In the genomic region with DNA sequence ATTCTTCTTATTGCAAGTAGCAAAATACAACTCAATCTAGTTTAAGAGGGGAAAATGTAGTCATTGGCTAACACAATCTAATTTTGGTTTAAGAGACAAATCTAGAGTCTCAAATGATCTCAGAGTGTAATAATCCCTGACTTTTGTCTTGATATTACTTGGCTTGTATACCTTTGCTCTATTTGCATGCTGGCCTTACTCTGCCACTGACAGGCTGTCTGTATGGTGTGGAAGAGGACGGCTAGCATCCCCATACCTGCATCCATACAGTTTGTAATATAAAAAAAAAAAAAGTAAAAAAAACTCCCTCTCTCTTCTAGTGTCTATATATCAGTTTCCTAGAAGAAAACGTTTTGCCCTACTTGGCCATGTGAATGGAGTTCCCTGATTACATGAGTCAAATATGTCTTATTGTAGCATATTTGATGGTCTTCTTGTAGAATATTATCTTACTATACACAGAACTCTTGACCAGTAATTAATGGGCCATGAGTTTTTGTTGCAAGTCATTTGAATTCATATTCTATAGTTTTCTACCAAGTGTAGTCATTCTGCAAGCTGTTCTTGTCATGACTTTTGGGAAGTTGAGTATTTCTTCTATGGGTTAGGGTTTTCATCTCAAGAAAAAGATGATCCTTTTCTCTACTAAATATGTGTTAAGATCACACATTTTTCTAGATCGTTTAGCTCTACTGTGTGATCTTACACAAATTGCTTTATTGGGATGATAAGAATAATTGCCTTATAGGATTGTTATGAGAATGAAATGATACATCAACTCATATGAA, we compare ENCODE assay signal across 15 cellular contexts. TPM values are rescaled to one million over a fixed set of nuclear protein-coding genes. Genes with fewer than 3 reads are reported as not detected.
DNase-seq lines count a peak whose midpoint lies in the region; ATAC-seq, FAIRE-seq and TF ChIP-seq lines count a peak whose summit lies in the region.
"Had no signal": no experiment of that assay in that cellular context is flagged by ENCODE, and none has a peak within 500 bp of the region (broad histone marks: within the 10 kb centered on the region; RNA-seq: fewer than 3 reads in every experiment).

No MANE protein-coding gene starts in this region.

- no peak overlapping the region for H4K91ac ChIP-seq in trophoblast cell (ENCODE audit: low read depth, low read length)

- H2AK5ac ChIP-seq in trophoblast cell (ENCODE audit: low read length): no peak overlapping the region

- no peak overlapping the region for H2BK12ac ChIP-seq in trophoblast cell (ENCODE audit: low read length)

- H4K8ac ChIP-seq in trophoblast cell (ENCODE audit: low read depth, low read length): no peak overlapping the region

- intact Hi-C loops in activated CD4-positive, alpha-beta T cell treated with anti-CD3 and anti-CD28 coated beads, Interleukin-2, amount 10 ng/mL, durations not matched to agents 24 days and 14 days (cut with micrococcal nuclease): loop anchor here (2.0 kb wide), 1 partner anchor 15 kb away; no protein-coding TSS in a partner anchor

- H3K27me3 ChIP-seq in astrocyte (ENCODE audit: insufficient read depth, low read length): no peaks in the 10 kb centered on the region
- no peaks in the 10 kb centered on the region for H3K27me3 ChIP-seq in trophoblast cell (ENCODE audit: insufficient read depth, low read length)

- H4K12ac ChIP-seq in trophoblast cell (ENCODE audit: low read depth, low read length): no peak overlapping the region

- H3K4me2 ChIP-seq in astrocyte (ENCODE audit: low read length): peak overlapping the region; percentile 37
- H3K4me2 ChIP-seq in trophoblast cell (ENCODE audit: low read length): no peak overlapping the region

- H3K4ac ChIP-seq in trophoblast cell (ENCODE audit: low read depth, low read length): peak overlapping the region; percentile 83

- no peak overlapping the region for H3K4me3 ChIP-seq in astrocyte (ENCODE audit: insufficient read depth, low read depth, low read length)
- no peak overlapping the region for H3K4me3 ChIP-seq in trophoblast cell (ENCODE audit: low read depth, low read length)

- H3K36me3 Mint-ChIP-seq in activated CD4-positive, alpha-beta T cell treated with anti-CD3 and anti-CD28 coated beads, Interleukin-2, amount 10 ng/mL, durations not matched to agents 24 days and 14 days (ENCODE audit: low read depth): peaks cover 34% of the 10 kb centered on the region
- peaks cover 3% of the 10 kb centered on the region for H3K36me3 Mint-ChIP-seq in astrocyte (ENCODE audit: low read depth, unreplicated experiment)

- TF ChIP-seq CTCF in astrocyte (IDR thresholded peaks at IDR 0.05; ENCODE audit: insufficient read depth, low read depth, low read length) (no peak), GM13976 (IDR thresholded peaks at IDR 0.05; ENCODE audit: borderline replicate concordance, control extremely low read depth, extremely low read depth, insufficient read depth, missing control alignments) (no peak)

- no peaks in the 10 kb centered on the region for H3K36me3 ChIP-seq in astrocyte (ENCODE audit: insufficient read depth, low read length)
- H3K36me3 ChIP-seq in trophoblast cell (ENCODE audit: control insufficient read depth in 1 of 2, insufficient read depth in 2 of 2, low read length in 2 of 2): no peaks in the 10 kb centered on the region

- peaks cover 85% of the 10 kb centered on the region for H4K20me1 ChIP-seq in astrocyte (ENCODE audit: insufficient read depth, low read length)

- H3K9me3 ChIP-seq in astrocyte (ENCODE audit: insufficient read depth, low read depth, low read length) (no peaks in the 10 kb centered on the region), trophoblast cell (ENCODE audit: insufficient read depth, low read depth, low read length) (no peaks in the 10 kb centered on the region)

- H3K9ac ChIP-seq in astrocyte (ENCODE audit: low read length): no peak overlapping the region
- no peak overlapping the region for H3K9ac ChIP-seq in trophoblast cell (ENCODE audit: low read length)

- no peak overlapping the region for H3K18ac ChIP-seq in trophoblast cell (ENCODE audit: low read length)

- ATAC-seq in HG02870 (IDR thresholded peaks at IDR 0.05; ENCODE audit: unreplicated experiment): peak; percentile 52
- no peak for ATAC-seq in GM21423 (IDR thresholded peaks at IDR 0.05; ENCODE audit: unreplicated experiment)

- no peak overlapping the region for H2BK120ac ChIP-seq in trophoblast cell (ENCODE audit: insufficient read depth, low read length, poor library complexity)

- no peaks in the 10 kb centered on the region for H3K79me1 ChIP-seq in trophoblast cell (ENCODE audit: low read length)

- H3K4me3 Mint-ChIP-seq in activated CD4-positive, alpha-beta T cell treated with anti-CD3 and anti-CD28 coated beads, Interleukin-2, amount 10 ng/mL, durations not matched to agents 24 days and 14 days: peak overlapping the region; percentile 43
- peak overlapping the region; percentile 71 for H3K4me3 Mint-ChIP-seq in astrocyte (ENCODE audit: unreplicated experiment)

- H3K27me3 Mint-ChIP-seq in activated CD4-positive, alpha-beta T cell treated with anti-CD3 and anti-CD28 coated beads, Interleukin-2, amount 10 ng/mL, durations not matched to agents 24 days and 14 days: no peaks in the 10 kb centered on the region
- no peaks in the 10 kb centered on the region for H3K27me3 Mint-ChIP-seq in astrocyte (ENCODE audit: low read depth, unreplicated experiment)
- H3K27me3 Mint-ChIP-seq: brain had no signal

- no peak overlapping the region for H3K23ac ChIP-seq in trophoblast cell (ENCODE audit: low read length)

- H2AFZ ChIP-seq in astrocyte (ENCODE audit: low read depth, low read length) (no peak overlapping the region), trophoblast cell (ENCODE audit: insufficient read depth, low read length, poor library complexity) (no peak overlapping the region)

- peaks cover 67% of the 10 kb centered on the region for H3K4me1 Mint-ChIP-seq in activated CD4-positive, alpha-beta T cell treated with anti-CD3 and anti-CD28 coated beads, Interleukin-2, amount 10 ng/mL, durations not matched to agents 24 days and 14 days
- H3K4me1 Mint-ChIP-seq in astrocyte (ENCODE audit: low read depth, unreplicated experiment): peaks cover 36% of the 10 kb centered on the region

- no peak for FAIRE-seq in astrocyte (lab: Jason Lieb, UNC)
- FAIRE-seq: G401.6 had no signal

- no CpG with 5 or more reads among the region's 3 CpGs for WGBS in trophoblast cell (ENCODE audit: extremely low coverage, insufficient coverage, insufficient read length)

- H2BK5ac ChIP-seq in trophoblast cell (ENCODE audit: low read depth, low read length, poor library complexity): no peak overlapping the region

- in situ Hi-C loops in GM13976 (cut with MboI; ENCODE audit: low sequenced_read_pairs, unreplicated experiment): no loop called here

- no peak for DNase-seq in activated CD4-positive, alpha-beta T cell treated with anti-CD3 and anti-CD28 coated beads, Interleukin-2, amount 10 ng/mL, durations not matched to agents 24 days and 14 days
- no peak for DNase-seq in activated CD4-positive, alpha-beta T cell treated with anti-CD3 and anti-CD28 coated beads for 48 hours
- DNase-seq in astrocyte (ENCODE audit: low read depth): no peak
- no peak for DNase-seq in trophoblast cell
- DNase-seq in GM13976 (ENCODE audit: low spot score): no peak
- DNase-seq in NCI-H526 (lab: John Stamatoyannopoulos, UW): no peak
- DNase-seq: ACHN; activated CD4-positive, alpha-beta T cell treated with anti-CD3 and anti-CD28 coated beads, Interleukin-2, amount 50 U/mL, for 1 hour; foreskin melanocyte; left cardiac atrium; NCI-H2227 treated with DMSO at 0.1 percent for 48 hours had no signal

- H3K27ac ChIP-seq in astrocyte (ENCODE audit: low read depth, low read length) (no peak overlapping the region), trophoblast cell (ENCODE audit: low read depth, low read length) (no peak overlapping the region)

- H3K79me2 ChIP-seq in astrocyte (ENCODE audit: insufficient read depth, low read length) (peaks cover 91% of the 10 kb centered on the region), trophoblast cell (ENCODE audit: control insufficient read depth, insufficient read depth, low read length, poor library complexity) (peaks cover 6% of the 10 kb centered on the region)

- H3K9me3 Mint-ChIP-seq in activated CD4-positive, alpha-beta T cell treated with anti-CD3 and anti-CD28 coated beads, Interleukin-2, amount 10 ng/mL, durations not matched to agents 24 days and 14 days: peaks cover 3% of the 10 kb centered on the region
- no peaks in the 10 kb centered on the region for H3K9me3 Mint-ChIP-seq in astrocyte (ENCODE audit: unreplicated experiment)

- H3K4me1 ChIP-seq in astrocyte (ENCODE audit: insufficient read depth, low read length) (no peaks in the 10 kb centered on the region), trophoblast cell (ENCODE audit: control insufficient read depth in 1 of 2, insufficient read depth in 2 of 2, low read length in 2 of 2) (no peaks in the 10 kb centered on the region)

- H3K27ac Mint-ChIP-seq in activated CD4-positive, alpha-beta T cell treated with anti-CD3 and anti-CD28 coated beads, Interleukin-2, amount 10 ng/mL, durations not matched to agents 24 days and 14 days: peak overlapping the region; percentile 77
- no peak overlapping the region for H3K27ac Mint-ChIP-seq in astrocyte (ENCODE audit: unreplicated experiment)
- H3K27ac Mint-ChIP-seq: brain had no signal

- no peak overlapping the region for H3K14ac ChIP-seq in trophoblast cell (ENCODE audit: low read length)

RNA-seq across cellular contexts. Expression of a gene that starts 8.2 kb away (rescaled TPM):
- total RNA-seq in activated CD4-positive, alpha-beta T cell treated with anti-CD3 and anti-CD28 coated beads, Interleukin-2, amount 10 ng/mL, durations not matched to agents 24 days and 14 days: 175 and 181 TPM in 2 replicates
- total RNA-seq in astrocyte: 435 and 475 TPM in 2 replicates
- polyA plus RNA-seq in trophoblast cell (2013): 429 and 461 TPM in 2 replicates

RNA-seq across cellular contexts. Expression of a gene that starts 58.7 kb away (rescaled TPM):
- 12.1 and 12.3 TPM in 2 replicates for total RNA-seq in activated CD4-positive, alpha-beta T cell treated with anti-CD3 and anti-CD28 coated beads, Interleukin-2, amount 10 ng/mL, durations not matched to agents 24 days and 14 days
- 12.9 and 14.1 TPM in 2 replicates for total RNA-seq in astrocyte
- polyA plus RNA-seq in trophoblast cell (2013): 6.7 and 7.8 TPM in 2 replicates
